In genomic region chr5:84603557-84604185, GRCh38 we compare ENCODE assay signal across 11 cellular contexts.
DNase-seq lines count a peak whose midpoint lies in the region; ATAC-seq and TF ChIP-seq lines count a peak whose summit lies in the region.
"Had no signal": no experiment of that assay in that cellular context is flagged by ENCODE, and none has a peak within 500 bp of the region (broad histone marks: within the 10 kb centered on the region; RNA-seq: fewer than 3 reads in every experiment).

No MANE protein-coding gene starts in this region.

- POLR2A ChIA-PET in activated CD4-positive, alpha-beta memory T cell treated with anti-CD3 and anti-CD28 coated beads for 36 hours (lab: Charles Lee) = no interaction called here

- H3K4me3 ChIP-seq in GM23248 (no peak overlapping the region), fibroblast of mammary gland (ENCODE audit: control insufficient read depth, low read depth, low read length) (no peak overlapping the region)
- H3K4me3 ChIP-seq: testis had no signal

- peak; percentile 92 for ATAC-seq in sciatic nerve

- H3K4me1 Mint-ChIP-seq in activated CD4-positive, alpha-beta memory T cell treated with anti-CD3 and anti-CD28 coated beads for 36 hours (ENCODE audit: low read depth) = no peaks in the 10 kb centered on the region

- H3K27me3 Mint-ChIP-seq in activated CD4-positive, alpha-beta memory T cell treated with anti-CD3 and anti-CD28 coated beads for 36 hours = no peaks in the 10 kb centered on the region

- H3K4me2 ChIP-seq in GM23248 (ENCODE audit: unreplicated experiment) = no peak overlapping the region

- peak; percentile 27 for DNase-seq in GM23248
- DNase-seq in SK-MEL-5 (ENCODE audit: low read depth, low spot score) = peak; percentile 81
- DNase-seq in fibroblast of mammary gland (ENCODE audit: low read depth) = peak; percentile 86
- peak; percentile 81 for DNase-seq in sciatic nerve (ENCODE audit: low spot score)
- no peak for DNase-seq in midbrain (lab: John Stamatoyannopoulos, UW)
- DNase-seq in activated CD4-positive, alpha-beta memory T cell treated with anti-CD3 and anti-CD28 coated beads for 36 hours = no peak
- DNase-seq in cerebellar cortex (ENCODE audit: low spot score) = no peak
- no peak for DNase-seq in HK-2 (ENCODE audit: unreplicated experiment)
- DNase-seq: amygdala, testis had no signal

- CTCF ChIA-PET in activated CD4-positive, alpha-beta memory T cell treated with anti-CD3 and anti-CD28 coated beads for 36 hours (lab: Charles Lee) = no interaction called here

- no peak overlapping the region for H3K9ac ChIP-seq in GM23248

- no peak overlapping the region for H3K27ac Mint-ChIP-seq in activated CD4-positive, alpha-beta memory T cell treated with anti-CD3 and anti-CD28 coated beads for 36 hours

- no peaks in the 10 kb centered on the region for H3K9me3 Mint-ChIP-seq in activated CD4-positive, alpha-beta memory T cell treated with anti-CD3 and anti-CD28 coated beads for 36 hours

- no peaks in the 10 kb centered on the region for H3K36me3 ChIP-seq in GM23248 (ENCODE audit: low read depth)

- no peak for TF ChIP-seq CTCF in fibroblast of mammary gland (conservative IDR thresholded peaks at IDR 0.05; ENCODE audit: control insufficient read depth, insufficient read depth, low read depth, low read length)

- no peaks in the 10 kb centered on the region for H3K9me3 ChIP-seq in GM23248 (ENCODE audit: low read depth)
- H3K9me3 ChIP-seq: testis had no signal

- H3K27ac ChIP-seq in GM23248 = no peak overlapping the region
- H3K27ac ChIP-seq: testis, VCaP had no signal

- in situ Hi-C loops in GM23248 (cut with MboI) (no loop called here), SK-MEL-5 (cut with HindIII; ENCODE audit: low pct_unique_long_range_greater_than_20kb, low sequenced_read_pairs) (no loop called here)

- H2AFZ ChIP-seq in GM23248 = no peak overlapping the region

- H3K27me3 ChIP-seq in GM23248 (replicated peaks; ENCODE audit: insufficient read depth) = no peaks in the 10 kb centered on the region
- H3K27me3 ChIP-seq: testis had no signal

- H3K36me3 Mint-ChIP-seq in activated CD4-positive, alpha-beta memory T cell treated with anti-CD3 and anti-CD28 coated beads for 36 hours = no peaks in the 10 kb centered on the region

- no peak overlapping the region for H3K4me3 Mint-ChIP-seq in activated CD4-positive, alpha-beta memory T cell treated with anti-CD3 and anti-CD28 coated beads for 36 hours

- WGBS in GM23248 (ENCODE audit: low coverage in 1 of 2, low lambda C conversion rate in 2 of 2, missing lambda C conversion rate in 2 of 2), 2 experiments = 1 to 2% methylated on average over 3 of the region's 3 CpGs

- intact Hi-C loops in sciatic nerve (cut with DNase I) = no loop called here
- intact Hi-C loops in activated CD4-positive, alpha-beta memory T cell treated with anti-CD3 and anti-CD28 coated beads for 36 hours (cut with micrococcal nuclease) = no loop called here

- no peaks in the 10 kb centered on the region for H3K4me1 ChIP-seq in GM23248 (ENCODE audit: insufficient read depth)
- H3K4me1 ChIP-seq: testis had no signal

- H3K79me2 ChIP-seq in GM23248 (ENCODE audit: insufficient read depth) = no peaks in the 10 kb centered on the region

- no peaks in the 10 kb centered on the region for H4K20me1 ChIP-seq in GM23248 (ENCODE audit: insufficient read depth)

- no peaks in the 10 kb centered on the region for H3F3A ChIP-seq in GM23248 (ENCODE audit: insufficient read depth)

- H3K9me2 ChIP-seq in GM23248 (ENCODE audit: insufficient read depth) = no peaks in the 10 kb centered on the region

Comparison
In these comparisons a context has a peak if more than half of its experiments do, and no peak if none do; other contexts are left out.
1. DNase-seq: peak in GM23248 (single experiment), SK-MEL-5 (single experiment), fibroblast of mammary gland (single experiment) and sciatic nerve (single experiment); none in midbrain (single experiment), activated CD4-positive, alpha-beta memory T cell treated with anti-CD3 and anti-CD28 coated beads for 36 hours (single experiment), cerebellar cortex (single experiment) and HK-2 (single experiment).